In the genomic region with DNA sequence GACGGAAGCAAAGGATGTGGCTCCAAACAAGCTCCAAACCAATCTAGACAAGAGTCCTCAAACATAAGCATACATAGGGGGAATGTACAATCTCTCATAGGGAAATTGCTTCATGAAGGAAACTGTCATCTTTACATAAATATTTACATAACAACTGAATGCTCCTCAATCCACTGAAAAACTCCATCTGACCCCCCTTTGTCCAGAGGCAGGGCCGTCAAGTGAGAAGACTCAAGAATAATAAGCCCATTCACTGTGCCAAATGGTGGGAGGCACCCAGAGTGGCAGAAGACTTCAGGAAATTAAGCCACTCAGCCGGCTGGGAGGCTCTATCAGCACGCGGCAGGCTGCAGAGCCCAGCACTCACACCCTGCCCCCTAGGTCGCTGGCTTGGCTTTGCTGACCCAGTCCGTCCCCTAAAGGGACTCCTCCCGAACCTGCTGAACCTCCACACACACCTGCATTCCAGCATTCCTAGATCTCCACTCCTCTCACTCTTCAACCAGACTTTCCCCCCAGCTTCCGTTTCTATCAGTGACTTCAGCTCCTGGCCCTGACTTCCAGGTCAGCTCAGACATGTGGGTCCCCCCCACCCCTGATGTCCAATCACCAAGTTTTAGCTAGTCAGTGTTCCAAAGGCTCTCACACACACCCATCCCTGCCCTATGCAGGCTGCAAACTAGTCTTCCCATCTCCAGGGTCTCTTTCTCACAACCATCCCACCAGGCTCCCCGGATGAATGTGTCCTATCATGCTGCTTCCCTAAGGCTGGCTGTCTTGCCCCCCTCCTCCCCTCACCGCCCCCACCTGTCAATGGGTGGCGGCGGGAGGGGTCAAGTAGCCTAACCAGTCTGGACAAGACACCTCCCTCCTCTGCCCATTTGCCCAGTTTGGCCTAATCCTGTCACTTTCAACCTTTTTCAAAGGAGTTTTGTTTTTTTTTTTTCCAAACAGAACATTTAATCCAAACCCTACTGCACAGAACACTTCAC, we compare ENCODE assay signal across 11 cellular contexts. TPM values are rescaled to one million over a fixed set of nuclear protein-coding genes. Genes with fewer than 3 reads are reported as not detected.
A peak's percentile ranks its signal among the peaks of the same experiment; 100 is the strongest.
DNase-seq lines count a peak whose midpoint lies in the region; ATAC-seq, FAIRE-seq and TF ChIP-seq lines count a peak whose summit lies in the region.
"Had no signal": no experiment of that assay in that cellular context is flagged by ENCODE, and none has a peak within 500 bp of the region (broad histone marks: within the 10 kb centered on the region; RNA-seq: fewer than 3 reads in every experiment).

No MANE protein-coding gene starts in this region.

- H3K14ac ChIP-seq in IMR-90 (replicated peaks; ENCODE audit: low read depth, low read length) = peak overlapping the region; percentile 51; the same call in 1 of the 2 replicates

- H2BK20ac ChIP-seq in IMR-90 (ENCODE audit: low read depth, low read length) = peak overlapping the region; percentile 30; the same call in 1 of the 2 replicates

- peak overlapping the region in 1 of 2 experiments; percentile 49; a peak in 3 of 4 replicates for H4K8ac ChIP-seq in IMR-90 (ENCODE audit: low read depth in 2 of 2, low read length in 2 of 2)

- H3K36me3 Mint-ChIP-seq in activated T-helper 17 cell treated with anti-CD3 and anti-CD28 coated beads, Interleukin-2, amount 50 U/mL, for 72 hours (ENCODE audit: low read depth) = peaks cover 10% of the 10 kb centered on the region

- in situ Hi-C loops in IMR-90 (cut with MboI; ENCODE audit: low sequenced_read_pairs) (no loop called here), gastrocnemius medialis (cut with MboI; ENCODE audit: low sequenced_read_pairs in 4 of 4) (loop anchor here in 2 of 4 donors (25.0 kb wide), 2 partner anchors 238 to 313 kb away; partner anchors contain the start of genes CCDC86 (in 1 of the 2), PRPF19 (in 1 of the 2), TMEM109 (in 1 of the 2) and TMEM132A (in 1 of the 2))

- H3K27ac ChIP-seq in IMR-90 (ENCODE audit: insufficient read depth, low read length) = peak overlapping the region; percentile 6; the same call in 1 of the 2 replicates
- H3K27ac ChIP-seq in kidney (ENCODE audit: low read depth in 2 of 2, low read length in 2 of 2) = peak overlapping the region in 1 of 2 donors; percentile 36
- H3K27ac ChIP-seq in small intestine (ENCODE audit: low read depth in 1 of 2, low read length in 1 of 2) = peak overlapping the region; percentile 17 to 82
- no peak overlapping the region for H3K27ac ChIP-seq in gastrocnemius medialis

- peak; percentile 63 for DNase-seq in IMR-90
- peak; percentile 79 for DNase-seq in kidney
- DNase-seq in small intestine = peak; percentile 63
- DNase-seq in NK-92 treated with Interleukin-12 subunit alpha and Interleukin-12 subunit beta, amount 100 ng/mL, for 24 hours (lab: John Stamatoyannopoulos, UW) = no peak
- no peak for DNase-seq in hippocampal formation (lab: John Stamatoyannopoulos, UW)
- no peak for DNase-seq in gastrocnemius medialis
- DNase-seq: activated naive CD8-positive, alpha-beta T cell treated with anti-CD3 and anti-CD28 coated beads, Interleukin-2, amount 10 ng/mL, durations not matched to agents 7 days and 5 days; T-helper 2 cell had no signal

- peaks cover 2% of the 10 kb centered on the region; the same call in 1 of the 2 replicates for H3K36me3 ChIP-seq in IMR-90 (ENCODE audit: control insufficient read depth, insufficient read depth, low read length)
- H3K36me3 ChIP-seq in kidney (ENCODE audit: control insufficient read depth in 1 of 2, insufficient read depth in 2 of 2, low read length in 2 of 2) = no peaks in the 10 kb centered on the region
- peaks cover 0 to 8% of the 10 kb centered on the region in 2 donors for H3K36me3 ChIP-seq in small intestine (ENCODE audit: control insufficient read depth in 2 of 2, insufficient read depth in 2 of 2, low read length in 2 of 2)
- no peaks in the 10 kb centered on the region for H3K36me3 ChIP-seq in gastrocnemius medialis

- CTCF ChIA-PET in IMR-90 (lab: Yijun Ruan, JAX) = interaction anchor here (0.5 to 1.7 kb wide), 4 partner anchors 20 to 285 kb away, joined by 3 to 5 read pairs (median 4); no protein-coding TSS in a partner anchor

- H4K20me1 ChIP-seq in IMR-90 (ENCODE audit: insufficient read depth, low read length) = peaks cover 69% of the 10 kb centered on the region

- H3K4me3 ChIP-seq in IMR-90 (ENCODE audit: insufficient read depth, low read depth, low read length) = no peak overlapping the region
- H3K4me3 ChIP-seq in kidney (ENCODE audit: low read length in 2 of 2) = no peak overlapping the region
- no peak overlapping the region for H3K4me3 ChIP-seq in small intestine (ENCODE audit: low read depth in 1 of 2, low read length in 2 of 2)
- H3K4me3 ChIP-seq in gastrocnemius medialis = no peak overlapping the region

- peak overlapping the region; percentile 52 for H3K27ac Mint-ChIP-seq in activated T-helper 17 cell treated with anti-CD3 and anti-CD28 coated beads, Interleukin-2, amount 50 U/mL, for 72 hours
- H3K27ac Mint-ChIP-seq: activated naive CD8-positive, alpha-beta T cell treated with anti-CD3 and anti-CD28 coated beads, Interleukin-2, amount 10 ng/mL, durations not matched to agents 7 days and 5 days had no signal

- peaks cover 30% of the 10 kb centered on the region for H3K4me1 ChIP-seq in IMR-90 (ENCODE audit: control insufficient read depth, insufficient read depth, low read length)
- peaks cover 25 to 39% of the 10 kb centered on the region in 2 donors for H3K4me1 ChIP-seq in kidney (ENCODE audit: control insufficient read depth in 1 of 2, insufficient read depth in 1 of 2, low read depth in 1 of 2, low read length in 2 of 2)
- peaks cover 16 to 23% of the 10 kb centered on the region in 2 donors for H3K4me1 ChIP-seq in small intestine (ENCODE audit: control insufficient read depth in 2 of 2, insufficient read depth in 1 of 2, low read depth in 1 of 2, low read length in 1 of 2)
- peaks cover 50 to 53% of the 10 kb centered on the region in 2 donors for H3K4me1 ChIP-seq in gastrocnemius medialis

- POLR2A ChIA-PET in IMR-90 (lab: Charles Lee; ENCODE audit: unreplicated experiment) = no interaction called here

- no peak for FAIRE-seq in kidney (lab: Jason Lieb, UNC)
- FAIRE-seq in small intestine (lab: Jason Lieb, UNC) = no peak
- FAIRE-seq: G401.6 had no signal

- H3K79me1 ChIP-seq in IMR-90 (ENCODE audit: low read depth in 1 of 2, low read length in 2 of 2) = peaks cover 60 to 85% of the 10 kb centered on the region in 2 experiments

- 21% methylated on average over 6 of the region's 13 CpGs; no CpG with 5 or more reads in 1 of the 2 experiments for WGBS in IMR-90 (ENCODE audit: extremely low coverage in 2 of 2, insufficient read length in 1 of 2), 2 experiments
- 27 to 39% (median 37%) methylated on average over 13 of the region's 13 CpGs for WGBS in small intestine, 3 donors

- no peaks in the 10 kb centered on the region for H3K27me3 Mint-ChIP-seq in activated T-helper 17 cell treated with anti-CD3 and anti-CD28 coated beads, Interleukin-2, amount 50 U/mL, for 72 hours

- peak overlapping the region; percentile 41 for H3K23ac ChIP-seq in IMR-90 (ENCODE audit: low read depth, low read length)

- H2AK5ac ChIP-seq in IMR-90 (ENCODE audit: low read depth, low read length) = peak overlapping the region; percentile 67

- no peak overlapping the region for H3K9ac ChIP-seq in IMR-90 (ENCODE audit: low read depth, low read length)
- H3K9ac ChIP-seq in kidney (ENCODE audit: low read length in 2 of 2) = peak overlapping the region in 1 of 2 donors; percentile 16

- H3K4me2 ChIP-seq in IMR-90 (ENCODE audit: low read depth, low read length) = peak overlapping the region; percentile 53; the same call in 1 of the 2 replicates

- H3K4ac ChIP-seq in IMR-90 (ENCODE audit: low read depth, low read length) = peak overlapping the region; percentile 65

- BruUV-seq in IMR-90 (replicated peaks; lab: Mats Ljungman, UMichigan) = no TSS peak

- H3K4me1 Mint-ChIP-seq in activated T-helper 17 cell treated with anti-CD3 and anti-CD28 coated beads, Interleukin-2, amount 50 U/mL, for 72 hours = peaks cover 27% of the 10 kb centered on the region

- TF ChIP-seq CTCF in IMR-90 (conservative IDR thresholded peaks at IDR 0.05; ENCODE audit: low read depth, low read length) (no peak), kidney (IDR thresholded peaks at IDR 0.05; ENCODE audit: borderline replicate concordance, extremely low read depth, insufficient read depth) (no peak), gastrocnemius medialis (IDR thresholded peaks at IDR 0.05 in 4 of 5, conservative IDR thresholded peaks at IDR 0.05 in 1 of 5) (no peak)

- ATAC-seq in IMR-90 (ENCODE audit: low read depth) (peak; percentile 59), gastrocnemius medialis (no peak), GM18511 (IDR thresholded peaks at IDR 0.05; ENCODE audit: unreplicated experiment) (no peak)
- no peak for ATAC-seq in activated T-helper 17 cell treated with anti-CD3 and anti-CD28 coated beads, Interleukin-2, amount 50 U/mL, for 72 hours (replicated peaks)

- H2BK120ac ChIP-seq in IMR-90 (ENCODE audit: low read depth, low read length) = peak overlapping the region; percentile 62

- no peak overlapping the region for H3K56ac ChIP-seq in IMR-90 (ENCODE audit: extremely low read depth, insufficient read depth, low read length)

- peaks cover 8% of the 10 kb centered on the region for H3K9me3 Mint-ChIP-seq in activated T-helper 17 cell treated with anti-CD3 and anti-CD28 coated beads, Interleukin-2, amount 50 U/mL, for 72 hours

- peak overlapping the region; percentile 31 for H2AK9ac ChIP-seq in IMR-90 (replicated peaks; ENCODE audit: low read depth, low read length, poor library complexity)

- TF ChIP-seq POLR2A in IMR-90 (IDR thresholded peaks at IDR 0.05; ENCODE audit: low read depth, low read length) (no peak), gastrocnemius medialis (IDR thresholded peaks at IDR 0.05) (no peak)

- no peak overlapping the region for H2BK5ac ChIP-seq in IMR-90 (ENCODE audit: low read depth, low read length, poor library complexity, severe bottlenecking)

- peaks cover 32% of the 10 kb centered on the region for H3K9me1 ChIP-seq in IMR-90 (ENCODE audit: insufficient read depth, low read length)

- intact Hi-C loops in IMR-90 (cut with micrococcal nuclease) (no loop called here), kidney (cut with DNase I) (no loop called here), gastrocnemius medialis (cut with DNase I; ENCODE audit: low total_unique reads) (loop anchor here (5.0 kb wide), 1 partner anchor 532 kb away; the partner anchor contains the start of gene DAGLA)

- H4K5ac ChIP-seq in IMR-90 (ENCODE audit: low read depth, low read length) = no peak overlapping the region

- no peak overlapping the region for H3K4me3 Mint-ChIP-seq in activated T-helper 17 cell treated with anti-CD3 and anti-CD28 coated beads, Interleukin-2, amount 50 U/mL, for 72 hours
- H3K4me3 Mint-ChIP-seq: activated naive CD8-positive, alpha-beta T cell treated with anti-CD3 and anti-CD28 coated beads, Interleukin-2, amount 10 ng/mL, durations not matched to agents 7 days and 5 days had no signal

- peak overlapping the region; percentile 18; the same call in 1 of the 2 replicates for H3K18ac ChIP-seq in IMR-90 (ENCODE audit: low read depth, low read length)

- H2BK15ac ChIP-seq in IMR-90 (ENCODE audit: low read depth, low read length) = peak overlapping the region; percentile 37; the same call in 1 of the 3 replicates

- no peak for TF ChIP-seq RAD21 in IMR-90 (IDR thresholded peaks at IDR 0.05; ENCODE audit: low read length)

- no peaks in the 10 kb centered on the region for H3K9me3 ChIP-seq in IMR-90 (ENCODE audit: control insufficient read depth, insufficient read depth, low read length)
- H3K9me3 ChIP-seq in kidney (ENCODE audit: control insufficient read depth in 1 of 2, low read length in 2 of 2) = no peaks in the 10 kb centered on the region
- H3K9me3 ChIP-seq in small intestine (ENCODE audit: control insufficient read depth, low read depth) = no peaks in the 10 kb centered on the region
- no peaks in the 10 kb centered on the region for H3K9me3 ChIP-seq in gastrocnemius medialis

- H2AFZ ChIP-seq in IMR-90 (replicated peaks; ENCODE audit: low read length, poor library complexity) = peak overlapping the region; percentile 5

- peak overlapping the region; percentile 46; the same call in 1 of the 2 replicates for H4K91ac ChIP-seq in IMR-90 (ENCODE audit: insufficient read depth, low read depth, low read length)

- dilution Hi-C loops in IMR-90 (cut with HindIII; ENCODE audit: low sequenced_read_pairs, unreplicated experiment) = no loop called here

- H3K27me3 ChIP-seq in IMR-90 (ENCODE audit: control insufficient read depth, insufficient read depth, low read length) = no peaks in the 10 kb centered on the region
- no peaks in the 10 kb centered on the region for H3K27me3 ChIP-seq in small intestine (ENCODE audit: control insufficient read depth in 2 of 2, insufficient read depth in 2 of 2, low read length in 2 of 2)
- no peaks in the 10 kb centered on the region for H3K27me3 ChIP-seq in gastrocnemius medialis

RNA-seq across cellular contexts. Expression of gene VPS37C, which starts 11.3 kb away (rescaled TPM):
- total RNA-seq in IMR-90 (2012; rRNA removed) = 3.2 and 3.6 TPM in 2 replicates
- polyA plus RNA-seq in IMR-90 (2012; rRNA removed) = 13.2 and 14.1 TPM in 2 replicates
- 11.1 and 14.1 TPM in 2 replicates for polyA plus RNA-seq in IMR-90 (2012; cell fraction: cytosol; rRNA removed)
- polyA plus RNA-seq in IMR-90 (2012; cell fraction: nucleus; rRNA removed; ENCODE audit: low replicate concordance) = 29.3 and 30.3 TPM in 2 replicates
- total RNA-seq in activated T-helper 17 cell treated with anti-CD3 and anti-CD28 coated beads, Interleukin-2, amount 50 U/mL, for 72 hours = 10 to 100 TPM in 1 of 2 donors, 1 to 10 TPM in 1; 9.7 to 14.5 TPM
- 31.8 TPM for total RNA-seq in kidney
- 13.9 TPM for polyA plus RNA-seq in kidney (ENCODE audit: insufficient read depth, low read depth, low replicate concordance)
- 10 to 100 TPM; 17.8 to 31.1 (median 30.6) TPM for polyA plus RNA-seq in small intestine
- 10 to 100 TPM; 17.7 to 27.1 (median 23.5) TPM for total RNA-seq in gastrocnemius medialis

RNA-seq across cellular contexts. Expression of gene CD5, which starts 47.6 kb away (rescaled TPM):
- total RNA-seq in IMR-90 (2012; rRNA removed) = not detected in 2 replicates
- polyA plus RNA-seq in IMR-90 (2012; rRNA removed) = not detected in 2 replicates
- not detected in 2 replicates for polyA plus RNA-seq in IMR-90 (2012; cell fraction: cytosol; rRNA removed)
- not detected in 2 replicates for polyA plus RNA-seq in IMR-90 (2012; cell fraction: nucleus; rRNA removed; ENCODE audit: low replicate concordance)
- total RNA-seq in activated T-helper 17 cell treated with anti-CD3 and anti-CD28 coated beads, Interleukin-2, amount 50 U/mL, for 72 hours = 100 to 1,000 TPM; 231 to 476 TPM
- total RNA-seq in kidney = 2.9 TPM
- polyA plus RNA-seq in kidney (ENCODE audit: insufficient read depth, low read depth, low replicate concordance) = 0.26 TPM
- polyA plus RNA-seq in small intestine = under 1 TPM; 0.22 to 0.91 (median 0.81) TPM
- total RNA-seq in gastrocnemius medialis = under 1 TPM in 2 of 4 donors, not detected in 2; 0.46 to 0.53 TPM

RNA-seq across cellular contexts. Expression of gene PGA3, which starts 53.4 kb away (rescaled TPM):
- total RNA-seq in IMR-90 (2012; rRNA removed) (0.18 TPM in 1 of 2 replicates, not detected in the other), kidney (0.54 TPM), gastrocnemius medialis (not detected)
- polyA plus RNA-seq in IMR-90 (2012; rRNA removed) (not detected in 2 replicates), kidney (ENCODE audit: insufficient read depth, low read depth, low replicate concordance) (not detected), small intestine (10 to 100 TPM in 2 of 3 donors, 1 to 10 TPM in 1; 6.8 to 86.2 (median 10.3) TPM)
- 0.10 TPM in 1 of 2 replicates, not detected in the other for polyA plus RNA-seq in IMR-90 (2012; cell fraction: cytosol; rRNA removed)
- polyA plus RNA-seq in IMR-90 (2012; cell fraction: nucleus; rRNA removed; ENCODE audit: low replicate concordance) = not detected in 2 replicates
- not detected for total RNA-seq in activated T-helper 17 cell treated with anti-CD3 and anti-CD28 coated beads, Interleukin-2, amount 50 U/mL, for 72 hours
- total RNA-seq: activated naive CD8-positive, alpha-beta T cell treated with anti-CD3 and anti-CD28 coated beads, Interleukin-2, amount 10 ng/mL, durations not matched to agents 7 days and 5 days had no signal

Comparison
In these comparisons a context has a peak if more than half of its experiments do, and no peak if none do; other contexts are left out.
1. DNase-seq: peak in IMR-90 (single experiment), kidney (single experiment) and small intestine (single experiment); none in NK-92 treated with Interleukin-12 subunit alpha and Interleukin-12 subunit beta, amount 100 ng/mL, for 24 hours (single experiment), hippocampal formation (0 of 2) and gastrocnemius medialis (0 of 2).
2. H3K27ac ChIP-seq: peak in IMR-90 (single experiment) and small intestine (2 of 2); none in gastrocnemius medialis (0 of 4).
3. RNA of gene CD5, which starts 47.6 kb away (total RNA-seq): 231 to 476 TPM in activated T-helper 17 cell treated with anti-CD3 and anti-CD28 coated beads, Interleukin-2, amount 50 U/mL, for 72 hours; 2.9 TPM in kidney (single experiment), 0.46 to 0.53 TPM in gastrocnemius medialis and not detected in IMR-90; every median in the first group is over 10 times any median in the second.